Comparison of ENCODE assay signal across 23 cellular contexts in the genomic region with DNA sequence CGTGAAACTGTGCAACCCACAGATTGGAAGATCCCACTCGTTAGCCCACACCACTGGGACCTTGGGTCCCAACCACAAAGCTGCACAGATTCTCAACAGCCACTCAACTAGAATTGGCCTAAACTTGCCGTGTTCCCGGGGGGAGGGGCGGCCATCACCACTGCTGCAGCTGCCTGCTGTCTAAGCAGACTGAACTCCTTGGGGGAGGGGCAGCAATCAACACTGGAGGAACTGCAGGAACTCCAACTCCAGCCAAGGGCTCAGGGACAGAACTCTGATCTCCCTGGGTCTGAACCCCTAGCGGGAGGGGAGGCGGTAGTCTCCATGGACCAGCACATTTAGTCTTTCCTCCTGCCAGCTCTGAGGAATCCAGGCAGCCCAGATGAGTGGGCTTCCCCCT.
"Had no signal": no experiment of that assay in that cellular context is flagged by ENCODE, and none has a peak within 500 bp of the region (broad histone marks: within the 10 kb centered on the region; RNA-seq: fewer than 3 reads in every experiment).

No MANE protein-coding gene starts in this region.

- H3K27ac Mint-ChIP-seq: activated CD8-positive, alpha-beta T cell treated with anti-CD3 and anti-CD28 coated beads for 36 hours; activated naive CD4-positive, alpha-beta T cell treated with anti-CD3 and anti-CD28 coated beads, Interleukin-2, amount 50 U/mL, for 24 hours; activated naive CD8-positive, alpha-beta T cell treated with anti-CD3 and anti-CD28 coated beads, Interleukin-2, amount 50 U/mL, for 24 hours; activated T-helper 17 cell treated with anti-CD3 and anti-CD28 coated beads, Interleukin-2, amount 50 U/mL, for 72 hours; natural killer cell had no signal

- H3K27ac ChIP-seq: heart left ventricle, left lung, lower lobe of right lung, suprapubic skin, tibial artery, upper lobe of right lung had no signal

- H3K4me3 ChIP-seq: heart left ventricle, left lung, lower lobe of right lung, suprapubic skin, tibial artery, upper lobe of right lung had no signal

- H3K4me1 ChIP-seq: heart left ventricle, left lung, lower lobe of right lung, suprapubic skin, upper lobe of right lung had no signal

- H3K27me3 ChIP-seq: heart left ventricle, left lung, suprapubic skin, tibial artery, upper lobe of right lung had no signal

- H3K36me3 Mint-ChIP-seq: natural killer cell had no signal

- H3K4me1 Mint-ChIP-seq: activated naive CD4-positive, alpha-beta T cell treated with anti-CD3 and anti-CD28 coated beads, Interleukin-2, amount 50 U/mL, for 24 hours; activated naive CD8-positive, alpha-beta T cell treated with anti-CD3 and anti-CD28 coated beads, Interleukin-2, amount 50 U/mL, for 24 hours; activated T-helper 17 cell treated with anti-CD3 and anti-CD28 coated beads, Interleukin-2, amount 50 U/mL, for 72 hours; natural killer cell had no signal

- H3K36me3 ChIP-seq: heart left ventricle, left lung, lower lobe of right lung, suprapubic skin, tibial artery, upper lobe of right lung had no signal

- H3K9me3 ChIP-seq: lower lobe of right lung, suprapubic skin, tibial artery, upper lobe of right lung had no signal

- DNase-seq: activated CD4-positive, alpha-beta T cell treated with anti-CD3 and anti-CD28 coated beads, Interleukin-2, amount 50 U/mL, for 1 hour; activated CD8-positive, alpha-beta T cell treated with anti-CD3 and anti-CD28 coated beads for 36 hours; activated naive CD8-positive, alpha-beta T cell treated with anti-CD3 and anti-CD28 coated beads, Interleukin-2, amount 50 U/mL, for 24 hours; activated T-cell treated with anti-CD3 and anti-CD28 coated beads, Interleukin-2, amount 50 U/mL, for 4 hours; amygdala; central memory CD4-positive, alpha-beta T cell; foreskin fibroblast; heart left ventricle; hypothalamus; lower lobe of right lung; mesenchymal stem cell; natural killer cell; right cardiac atrium; stimulated activated CD4-positive, alpha-beta T cell treated with anti-CD3 and anti-CD28 coated beads, Interleukin-15, amount 100 ng/mL, for 24 hours; stimulated activated CD4-positive, alpha-beta T cell treated with anti-CD3 and anti-CD28 coated beads, Interleukin-2, amount 100 ng/mL, for 24 hours; stimulated activated naive CD4-positive, alpha-beta T cell; T-helper 9 cell; tibial artery; upper lobe of right lung had no signal

- H3K9me3 Mint-ChIP-seq: activated CD8-positive, alpha-beta T cell treated with anti-CD3 and anti-CD28 coated beads for 36 hours; activated naive CD8-positive, alpha-beta T cell treated with anti-CD3 and anti-CD28 coated beads, Interleukin-2, amount 50 U/mL, for 24 hours had no signal

- H3K4me3 Mint-ChIP-seq: activated CD8-positive, alpha-beta T cell treated with anti-CD3 and anti-CD28 coated beads for 36 hours; activated naive CD4-positive, alpha-beta T cell treated with anti-CD3 and anti-CD28 coated beads, Interleukin-2, amount 50 U/mL, for 24 hours; activated naive CD8-positive, alpha-beta T cell treated with anti-CD3 and anti-CD28 coated beads, Interleukin-2, amount 50 U/mL, for 24 hours; activated T-cell treated with anti-CD3 and anti-CD28 coated beads, Interleukin-2, amount 50 U/mL, for 4 hours; activated T-helper 17 cell treated with anti-CD3 and anti-CD28 coated beads, Interleukin-2, amount 50 U/mL, for 72 hours; natural killer cell had no signal
